1 cellular context compared by ENCODE assay signal in the genomic region with DNA sequence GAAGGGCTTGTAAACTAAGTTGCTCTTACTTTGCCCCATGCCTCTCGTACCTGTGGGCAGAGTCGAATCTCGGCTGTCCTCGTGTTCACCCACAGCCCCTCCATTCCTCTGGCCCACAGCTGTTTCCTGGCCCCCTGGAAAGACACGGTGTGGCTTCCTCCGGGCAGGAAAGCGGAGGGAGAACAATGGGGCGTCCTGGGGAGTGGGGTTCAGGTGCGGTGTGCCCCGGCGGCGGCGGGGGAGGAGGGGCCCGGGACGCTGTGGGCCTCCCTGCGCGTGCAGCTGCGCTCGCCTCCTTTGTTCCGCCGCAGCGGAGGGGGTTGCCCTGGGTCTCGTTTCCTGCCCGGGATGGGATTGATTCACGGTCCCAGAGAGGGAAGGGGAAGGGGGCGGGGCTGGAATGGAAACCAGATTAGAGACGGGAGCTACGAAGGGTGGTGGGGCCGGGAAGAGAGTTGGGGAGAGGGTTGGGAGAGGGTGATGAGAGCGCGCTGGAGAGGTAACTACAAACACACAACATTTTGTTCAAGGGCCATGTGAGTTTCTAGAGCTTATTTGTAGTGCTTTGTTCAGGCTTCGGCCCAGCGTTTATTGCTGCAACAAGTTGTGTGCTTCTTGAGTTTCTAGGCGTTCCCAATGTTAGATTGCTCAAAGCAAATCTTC.
TF ChIP-seq lines count a peak whose summit lies in the region.

No MANE protein-coding gene starts in this region.

TF ChIP-seq in HepG2, 621 proteins besides CTCF, POLR2A, EP300 and RAD21 (continued from another document and continues in another):
- TF ChIP-seq, protein P1, sequence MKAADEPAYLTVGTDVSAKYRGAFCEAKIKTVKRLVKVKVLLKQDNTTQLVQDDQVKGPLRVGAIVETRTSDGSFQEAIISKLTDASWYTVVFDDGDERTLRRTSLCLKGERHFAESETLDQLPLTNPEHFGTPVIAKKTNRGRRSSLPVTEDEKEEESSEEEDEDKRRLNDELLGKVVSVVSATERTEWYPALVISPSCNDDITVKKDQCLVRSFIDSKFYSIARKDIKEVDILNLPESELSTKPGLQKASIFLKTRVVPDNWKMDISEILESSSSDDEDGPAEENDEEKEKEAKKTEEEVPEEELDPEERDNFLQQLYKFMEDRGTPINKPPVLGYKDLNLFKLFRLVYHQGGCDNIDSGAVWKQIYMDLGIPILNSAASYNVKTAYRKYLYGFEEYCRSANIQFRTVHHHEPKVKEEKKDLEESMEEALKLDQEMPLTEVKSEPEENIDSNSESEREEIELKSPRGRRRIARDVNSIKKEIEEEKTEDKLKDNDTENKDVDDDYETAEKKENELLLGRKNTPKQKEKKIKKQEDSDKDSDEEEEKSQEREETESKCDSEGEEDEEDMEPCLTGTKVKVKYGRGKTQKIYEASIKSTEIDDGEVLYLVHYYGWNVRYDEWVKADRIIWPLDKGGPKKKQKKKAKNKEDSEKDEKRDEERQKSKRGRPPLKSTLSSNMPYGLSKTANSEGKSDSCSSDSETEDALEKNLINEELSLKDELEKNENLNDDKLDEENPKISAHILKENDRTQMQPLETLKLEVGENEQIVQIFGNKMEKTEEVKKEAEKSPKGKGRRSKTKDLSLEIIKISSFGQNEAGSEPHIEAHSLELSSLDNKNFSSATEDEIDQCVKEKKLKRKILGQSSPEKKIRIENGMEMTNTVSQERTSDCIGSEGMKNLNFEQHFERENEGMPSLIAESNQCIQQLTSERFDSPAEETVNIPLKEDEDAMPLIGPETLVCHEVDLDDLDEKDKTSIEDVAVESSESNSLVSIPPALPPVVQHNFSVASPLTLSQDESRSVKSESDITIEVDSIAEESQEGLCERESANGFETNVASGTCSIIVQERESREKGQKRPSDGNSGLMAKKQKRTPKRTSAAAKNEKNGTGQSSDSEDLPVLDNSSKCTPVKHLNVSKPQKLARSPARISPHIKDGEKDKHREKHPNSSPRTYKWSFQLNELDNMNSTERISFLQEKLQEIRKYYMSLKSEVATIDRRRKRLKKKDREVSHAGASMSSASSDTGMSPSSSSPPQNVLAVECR (CRISPR knock-in tag; IDR thresholded peaks at IDR 0.05; ENCODE audit: borderline replicate concordance) = peak; percentile 70
- TF ChIP-seq ATF1 (CRISPR knock-in tag; IDR thresholded peaks at IDR 0.05) (no peak), TRIM24 (CRISPR knock-in tag; IDR thresholded peaks at IDR 0.05) (no peak), TOE1 (CRISPR knock-in tag; IDR thresholded peaks at IDR 0.05) (no peak), KLF12 (CRISPR knock-in tag; IDR thresholded peaks at IDR 0.05; ENCODE audit: borderline replicate concordance) (no peak), NFE2L1 (CRISPR knock-in tag; IDR thresholded peaks at IDR 0.05; ENCODE audit: borderline replicate concordance) (no peak), NR2C2 (CRISPR knock-in tag; IDR thresholded peaks at IDR 0.05; ENCODE audit: borderline replicate concordance) (peak; percentile 33; the same call in 1 of the 2 replicates), NRL (CRISPR knock-in tag; IDR thresholded peaks at IDR 0.05; ENCODE audit: borderline replicate concordance) (peak; percentile 67; the same call in 1 of the 2 replicates), SRF (IDR thresholded peaks at IDR 0.05; ENCODE audit: low read depth, low read length) (no peak), SRSF4 (IDR thresholded peaks at IDR 0.05; ENCODE audit: low read depth, low read length, poor library complexity, severe bottlenecking) (no peak), GATA4 (IDR thresholded peaks at IDR 0.05; ENCODE audit: borderline replicate concordance, low read depth) (0 out of 2 replicates have a peak, but pooled peaks have one; percentile 6), XRCC5 (optimal IDR thresholded peaks at IDR 0.05; ENCODE audit: low read length) (peak; percentile 31), HMG20A (CRISPR knock-in tag; IDR thresholded peaks at IDR 0.05; ENCODE audit: borderline replicate concordance) (peak; percentile 53; the same call in 1 of the 2 replicates), SATB2 (CRISPR knock-in tag; IDR thresholded peaks at IDR 0.05) (no peak), TBX2 (CRISPR knock-in tag; IDR thresholded peaks at IDR 0.05; ENCODE audit: borderline replicate concordance) (peak; percentile 44; the same call in 1 of the 2 replicates), RELA (CRISPR knock-in tag; IDR thresholded peaks at IDR 0.05) (no peak), NR3C1 (CRISPR knock-in tag; IDR thresholded peaks at IDR 0.05) (no peak), RBFOX2 (IDR thresholded peaks at IDR 0.05; ENCODE audit: low read depth, low read length) (no peak; the same call in 1 of the 2 replicates), ZMYM4 (CRISPR knock-in tag; IDR thresholded peaks at IDR 0.05) (peak; percentile 83; the same call in 1 of the 2 replicates), BRD4 (CRISPR knock-in tag; IDR thresholded peaks at IDR 0.05) (peak; percentile 80; the same call in 1 of the 2 replicates), ZSCAN31 (CRISPR knock-in tag; IDR thresholded peaks at IDR 0.05; ENCODE audit: low read depth) (no peak; the same call in 1 of the 2 replicates), ZSCAN29 (CRISPR knock-in tag; conservative IDR thresholded peaks at IDR 0.05) (no peak), ARNT (IDR thresholded peaks at IDR 0.05) (no peak), ZNF790 (CRISPR knock-in tag; IDR thresholded peaks at IDR 0.05; ENCODE audit: borderline replicate concordance) (peak; percentile 84; the same call in 1 of the 2 replicates), CENPT (CRISPR knock-in tag; IDR thresholded peaks at IDR 0.05; ENCODE audit: low read depth) (no peak), ZNF598 (CRISPR knock-in tag; IDR thresholded peaks at IDR 0.05; ENCODE audit: borderline replicate concordance) (no peak), HOXA9 (CRISPR knock-in tag; IDR thresholded peaks at IDR 0.05; ENCODE audit: borderline replicate concordance) (no peak; the same call in 1 of the 2 replicates), MTF1 (CRISPR knock-in tag; IDR thresholded peaks at IDR 0.05) (no peak), NONO (IDR thresholded peaks at IDR 0.05) (no peak), NONO (CRISPR knock-in tag; conservative IDR thresholded peaks at IDR 0.05) (0 out of 2 replicates have a peak, but pooled peaks have one; percentile 67), ZNF350 (CRISPR knock-in tag; IDR thresholded peaks at IDR 0.05; ENCODE audit: borderline replicate concordance, low read depth) (peak; percentile 88), ZNF749 (CRISPR knock-in tag; IDR thresholded peaks at IDR 0.05; ENCODE audit: borderline replicate concordance) (peak; percentile 18; the same call in 1 of the 2 replicates), ZNF441 (CRISPR knock-in tag; IDR thresholded peaks at IDR 0.05; ENCODE audit: borderline replicate concordance) (no peak; the same call in 1 of the 2 replicates), ZNF30 (CRISPR knock-in tag; IDR thresholded peaks at IDR 0.05) (no peak)
- TF ChIP-seq, protein P2, sequence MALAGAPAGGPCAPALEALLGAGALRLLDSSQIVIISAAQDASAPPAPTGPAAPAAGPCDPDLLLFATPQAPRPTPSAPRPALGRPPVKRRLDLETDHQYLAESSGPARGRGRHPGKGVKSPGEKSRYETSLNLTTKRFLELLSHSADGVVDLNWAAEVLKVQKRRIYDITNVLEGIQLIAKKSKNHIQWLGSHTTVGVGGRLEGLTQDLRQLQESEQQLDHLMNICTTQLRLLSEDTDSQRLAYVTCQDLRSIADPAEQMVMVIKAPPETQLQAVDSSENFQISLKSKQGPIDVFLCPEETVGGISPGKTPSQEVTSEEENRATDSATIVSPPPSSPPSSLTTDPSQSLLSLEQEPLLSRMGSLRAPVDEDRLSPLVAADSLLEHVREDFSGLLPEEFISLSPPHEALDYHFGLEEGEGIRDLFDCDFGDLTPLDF (CRISPR knock-in tag; IDR thresholded peaks at IDR 0.05) = no peak
- TF ChIP-seq, protein P3, sequence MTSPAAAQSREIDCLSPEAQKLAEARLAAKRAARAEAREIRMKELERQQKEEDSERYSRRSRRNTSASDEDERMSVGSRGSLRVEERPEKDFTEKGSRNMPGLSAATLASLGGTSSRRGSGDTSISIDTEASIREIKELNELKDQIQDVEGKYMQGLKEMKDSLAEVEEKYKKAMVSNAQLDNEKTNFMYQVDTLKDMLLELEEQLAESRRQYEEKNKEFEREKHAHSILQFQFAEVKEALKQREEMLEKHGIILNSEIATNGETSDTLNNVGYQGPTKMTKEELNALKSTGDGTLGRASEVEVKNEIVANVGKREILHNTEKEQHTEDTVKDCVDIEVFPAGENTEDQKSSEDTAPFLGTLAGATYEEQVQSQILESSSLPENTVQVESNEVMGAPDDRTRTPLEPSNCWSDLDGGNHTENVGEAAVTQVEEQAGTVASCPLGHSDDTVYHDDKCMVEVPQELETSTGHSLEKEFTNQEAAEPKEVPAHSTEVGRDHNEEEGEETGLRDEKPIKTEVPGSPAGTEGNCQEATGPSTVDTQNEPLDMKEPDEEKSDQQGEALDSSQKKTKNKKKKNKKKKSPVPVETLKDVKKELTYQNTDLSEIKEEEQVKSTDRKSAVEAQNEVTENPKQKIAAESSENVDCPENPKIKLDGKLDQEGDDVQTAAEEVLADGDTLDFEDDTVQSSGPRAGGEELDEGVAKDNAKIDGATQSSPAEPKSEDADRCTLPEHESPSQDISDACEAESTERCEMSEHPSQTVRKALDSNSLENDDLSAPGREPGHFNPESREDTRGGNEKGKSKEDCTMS (CRISPR knock-in tag; conservative IDR thresholded peaks at IDR 0.05) = no peak
- TF ChIP-seq, protein P4, sequence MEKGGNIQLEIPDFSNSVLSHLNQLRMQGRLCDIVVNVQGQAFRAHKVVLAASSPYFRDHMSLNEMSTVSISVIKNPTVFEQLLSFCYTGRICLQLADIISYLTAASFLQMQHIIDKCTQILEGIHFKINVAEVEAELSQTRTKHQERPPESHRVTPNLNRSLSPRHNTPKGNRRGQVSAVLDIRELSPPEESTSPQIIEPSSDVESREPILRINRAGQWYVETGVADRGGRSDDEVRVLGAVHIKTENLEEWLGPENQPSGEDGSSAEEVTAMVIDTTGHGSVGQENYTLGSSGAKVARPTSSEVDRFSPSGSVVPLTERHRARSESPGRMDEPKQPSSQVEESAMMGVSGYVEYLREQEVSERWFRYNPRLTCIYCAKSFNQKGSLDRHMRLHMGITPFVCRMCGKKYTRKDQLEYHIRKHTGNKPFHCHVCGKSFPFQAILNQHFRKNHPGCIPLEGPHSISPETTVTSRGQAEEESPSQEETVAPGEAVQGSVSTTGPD (CRISPR knock-in tag; IDR thresholded peaks at IDR 0.05) = no peak
- TF ChIP-seq, protein P5, sequence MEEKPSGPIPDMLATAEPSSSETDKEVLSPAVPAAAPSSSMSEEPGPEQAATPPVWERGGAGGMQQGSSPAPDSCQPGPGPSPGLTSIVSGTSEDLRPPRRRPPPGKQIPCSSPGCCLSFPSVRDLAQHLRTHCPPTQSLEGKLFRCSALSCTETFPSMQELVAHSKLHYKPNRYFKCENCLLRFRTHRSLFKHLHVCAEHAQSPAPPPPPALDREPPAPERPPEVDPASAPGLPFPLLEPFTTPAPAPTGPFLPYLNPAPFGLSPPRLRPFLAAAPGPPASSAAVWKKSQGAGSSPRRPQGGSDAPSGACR (CRISPR knock-in tag; IDR thresholded peaks at IDR 0.05) = no peak
- TF ChIP-seq, protein P6, sequence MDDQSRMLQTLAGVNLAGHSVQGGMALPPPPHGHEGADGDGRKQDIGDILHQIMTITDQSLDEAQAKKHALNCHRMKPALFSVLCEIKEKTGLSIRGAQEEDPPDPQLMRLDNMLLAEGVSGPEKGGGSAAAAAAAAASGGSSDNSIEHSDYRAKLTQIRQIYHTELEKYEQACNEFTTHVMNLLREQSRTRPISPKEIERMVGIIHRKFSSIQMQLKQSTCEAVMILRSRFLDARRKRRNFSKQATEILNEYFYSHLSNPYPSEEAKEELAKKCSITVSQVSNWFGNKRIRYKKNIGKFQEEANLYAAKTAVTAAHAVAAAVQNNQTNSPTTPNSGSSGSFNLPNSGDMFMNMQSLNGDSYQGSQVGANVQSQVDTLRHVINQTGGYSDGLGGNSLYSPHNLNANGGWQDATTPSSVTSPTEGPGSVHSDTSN (CRISPR knock-in tag; IDR thresholded peaks at IDR 0.05; ENCODE audit: borderline replicate concordance) = no peak
- TF ChIP-seq, protein P7, sequence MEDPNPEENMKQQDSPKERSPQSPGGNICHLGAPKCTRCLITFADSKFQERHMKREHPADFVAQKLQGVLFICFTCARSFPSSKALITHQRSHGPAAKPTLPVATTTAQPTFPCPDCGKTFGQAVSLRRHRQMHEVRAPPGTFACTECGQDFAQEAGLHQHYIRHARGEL (CRISPR knock-in tag; IDR thresholded peaks at IDR 0.05) = peak; percentile 89; the same call in 1 of the 2 replicates
- TF ChIP-seq, protein P8, sequence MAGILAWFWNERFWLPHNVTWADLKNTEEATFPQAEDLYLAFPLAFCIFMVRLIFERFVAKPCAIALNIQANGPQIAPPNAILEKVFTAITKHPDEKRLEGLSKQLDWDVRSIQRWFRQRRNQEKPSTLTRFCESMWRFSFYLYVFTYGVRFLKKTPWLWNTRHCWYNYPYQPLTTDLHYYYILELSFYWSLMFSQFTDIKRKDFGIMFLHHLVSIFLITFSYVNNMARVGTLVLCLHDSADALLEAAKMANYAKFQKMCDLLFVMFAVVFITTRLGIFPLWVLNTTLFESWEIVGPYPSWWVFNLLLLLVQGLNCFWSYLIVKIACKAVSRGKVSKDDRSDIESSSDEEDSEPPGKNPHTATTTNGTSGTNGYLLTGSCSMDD (CRISPR knock-in tag; IDR thresholded peaks at IDR 0.05) = no peak
- TF ChIP-seq, protein P9, sequence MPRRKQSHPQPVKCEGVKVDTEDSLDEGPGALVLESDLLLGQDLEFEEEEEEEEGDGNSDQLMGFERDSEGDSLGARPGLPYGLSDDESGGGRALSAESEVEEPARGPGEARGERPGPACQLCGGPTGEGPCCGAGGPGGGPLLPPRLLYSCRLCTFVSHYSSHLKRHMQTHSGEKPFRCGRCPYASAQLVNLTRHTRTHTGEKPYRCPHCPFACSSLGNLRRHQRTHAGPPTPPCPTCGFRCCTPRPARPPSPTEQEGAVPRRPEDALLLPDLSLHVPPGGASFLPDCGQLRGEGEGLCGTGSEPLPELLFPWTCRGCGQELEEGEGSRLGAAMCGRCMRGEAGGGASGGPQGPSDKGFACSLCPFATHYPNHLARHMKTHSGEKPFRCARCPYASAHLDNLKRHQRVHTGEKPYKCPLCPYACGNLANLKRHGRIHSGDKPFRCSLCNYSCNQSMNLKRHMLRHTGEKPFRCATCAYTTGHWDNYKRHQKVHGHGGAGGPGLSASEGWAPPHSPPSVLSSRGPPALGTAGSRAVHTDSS (CRISPR knock-in tag; conservative IDR thresholded peaks at IDR 0.05) = no peak
- TF ChIP-seq, protein P10, sequence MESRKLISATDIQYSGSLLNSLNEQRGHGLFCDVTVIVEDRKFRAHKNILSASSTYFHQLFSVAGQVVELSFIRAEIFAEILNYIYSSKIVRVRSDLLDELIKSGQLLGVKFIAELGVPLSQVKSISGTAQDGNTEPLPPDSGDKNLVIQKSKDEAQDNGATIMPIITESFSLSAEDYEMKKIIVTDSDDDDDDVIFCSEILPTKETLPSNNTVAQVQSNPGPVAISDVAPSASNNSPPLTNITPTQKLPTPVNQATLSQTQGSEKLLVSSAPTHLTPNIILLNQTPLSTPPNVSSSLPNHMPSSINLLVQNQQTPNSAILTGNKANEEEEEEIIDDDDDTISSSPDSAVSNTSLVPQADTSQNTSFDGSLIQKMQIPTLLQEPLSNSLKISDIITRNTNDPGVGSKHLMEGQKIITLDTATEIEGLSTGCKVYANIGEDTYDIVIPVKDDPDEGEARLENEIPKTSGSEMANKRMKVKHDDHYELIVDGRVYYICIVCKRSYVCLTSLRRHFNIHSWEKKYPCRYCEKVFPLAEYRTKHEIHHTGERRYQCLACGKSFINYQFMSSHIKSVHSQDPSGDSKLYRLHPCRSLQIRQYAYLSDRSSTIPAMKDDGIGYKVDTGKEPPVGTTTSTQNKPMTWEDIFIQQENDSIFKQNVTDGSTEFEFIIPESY (CRISPR knock-in tag; IDR thresholded peaks at IDR 0.05) = 0 out of 2 replicates have a peak, but pooled peaks have one; percentile 12
